In the genomic region with DNA sequence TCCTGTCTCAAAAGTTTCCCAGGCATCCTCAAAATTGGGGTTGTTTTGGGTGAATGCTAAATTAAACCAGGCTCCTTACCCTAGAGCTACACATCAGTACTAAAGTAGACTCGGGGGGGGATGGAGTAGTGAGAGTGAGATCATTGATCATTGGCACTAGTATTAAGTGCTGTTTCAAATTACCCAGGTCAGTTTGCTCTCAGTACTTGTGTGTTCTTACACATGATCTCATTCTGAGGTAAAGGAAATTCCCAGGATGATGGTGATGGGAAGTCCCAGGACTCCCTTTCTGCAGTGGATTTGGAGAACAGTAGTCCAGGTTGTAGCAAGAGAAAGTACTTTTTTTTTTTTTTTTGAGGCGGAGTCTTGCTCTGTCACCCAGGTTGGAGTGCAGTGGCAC, we compare ENCODE assay signal across 1 cellular context.
TF ChIP-seq lines count a peak whose summit lies in the region.

No MANE protein-coding gene starts in this region.

TF ChIP-seq in endothelial cell of umbilical vein, 7 proteins besides CTCF, POLR2A, EP300 and RAD21:
- no peak for TF ChIP-seq FOS (IDR thresholded peaks at IDR 0.05; ENCODE audit: borderline replicate concordance, insufficient read depth, low read length)
- no peak for TF ChIP-seq JUN (IDR thresholded peaks at IDR 0.05; ENCODE audit: borderline replicate concordance, insufficient read depth, insufficient read length, low read depth)
- TF ChIP-seq GATA2 (IDR thresholded peaks at IDR 0.05; ENCODE audit: insufficient read depth, insufficient read length, low read depth, low read length), result no peak
- no peak for TF ChIP-seq POLR2AphosphoS5 (IDR thresholded peaks at IDR 0.05; ENCODE audit: insufficient read depth, low read depth, low read length)
- TF ChIP-seq, protein P1, sequence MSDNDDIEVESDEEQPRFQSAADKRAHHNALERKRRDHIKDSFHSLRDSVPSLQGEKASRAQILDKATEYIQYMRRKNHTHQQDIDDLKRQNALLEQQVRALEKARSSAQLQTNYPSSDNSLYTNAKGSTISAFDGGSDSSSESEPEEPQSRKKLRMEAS (IDR thresholded peaks at IDR 0.05; ENCODE audit: insufficient read depth, insufficient read length), result no peak
- TF ChIP-seq MYC (IDR thresholded peaks at IDR 0.05; ENCODE audit: low read depth, low read length), result no peak
- no peak for TF ChIP-seq EZH2 (IDR thresholded peaks at IDR 0.05; ENCODE audit: borderline replicate concordance, low read depth, low read length, severe bottlenecking)
TF ChIP-seq in endothelial cell of umbilical vein: peak in this region for 0.
